In the genomic region with DNA sequence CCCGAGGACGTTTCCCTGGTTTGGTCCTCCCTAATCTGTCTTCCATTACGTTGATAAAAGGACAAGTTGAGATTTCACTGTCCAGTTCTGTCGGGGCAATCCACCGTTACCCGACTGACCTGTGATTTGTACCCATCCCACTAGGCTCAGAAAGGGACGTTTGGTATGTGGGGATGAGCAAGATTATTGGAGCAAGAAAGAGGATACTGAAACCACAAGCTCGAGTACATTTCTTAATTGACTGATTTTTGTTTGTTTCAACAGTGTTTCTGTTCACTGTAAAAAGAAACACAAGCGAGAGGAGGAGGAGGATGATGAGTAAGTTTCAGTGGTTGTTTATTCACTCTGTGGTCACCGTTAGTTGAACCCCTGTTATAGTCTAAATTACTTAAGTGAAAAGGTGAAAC, we compare ENCODE assay signal across 8 cellular contexts. TPM values are rescaled to one million over a fixed set of nuclear protein-coding genes. Genes with fewer than 3 reads are reported as not detected.
DNase-seq lines count a peak whose midpoint lies in the region; ATAC-seq and TF ChIP-seq lines count a peak whose summit lies in the region.

No MANE protein-coding gene starts in this region.

- H3K27ac Mint-ChIP-seq in CD8-positive, alpha-beta memory T cell: peak overlapping the region; percentile 77 to 99 (median 96)
- H3K27ac Mint-ChIP-seq in memory B cell: peak overlapping the region; percentile 88

- peaks cover 25 to 40% (median 40%) of the 10 kb centered on the region in 3 donors for H3K4me1 Mint-ChIP-seq in CD8-positive, alpha-beta memory T cell
- H3K4me1 Mint-ChIP-seq in memory B cell: peaks cover 10% of the 10 kb centered on the region

- ATAC-seq in GM21526 (IDR thresholded peaks at IDR 0.05; ENCODE audit: low FRiP score, unreplicated experiment) (peak; percentile 18), memory B cell (ENCODE audit: low read depth) (no peak), aorta (ENCODE audit: low FRiP score) (no peak)

- TF ChIP-seq POLR2A in breast epithelium (IDR thresholded peaks at IDR 0.05): no peak

- no peaks in the 10 kb centered on the region for H3K9me3 Mint-ChIP-seq in CD8-positive, alpha-beta memory T cell
- no peaks in the 10 kb centered on the region for H3K9me3 Mint-ChIP-seq in memory B cell

- POLR2A ChIA-PET in CD8-positive, alpha-beta memory T cell (lab: Charles Lee): interaction anchor here (0.6 to 3.0 kb wide), 3 partner anchors 27 to 31 kb away, joined by 3 to 21 read pairs (median 4); partner anchors contain the start of gene XBP1

- peak overlapping the region; percentile 89 to 99 (median 98) for H3K4me3 Mint-ChIP-seq in CD8-positive, alpha-beta memory T cell
- H3K4me3 Mint-ChIP-seq in memory B cell: peak overlapping the region; percentile 90

- H3K36me3 ChIP-seq in CD8-positive, alpha-beta memory T cell (ENCODE audit: insufficient read depth, low read length): peaks cover 5% of the 10 kb centered on the region
- H3K36me3 ChIP-seq in breast epithelium: no peaks in the 10 kb centered on the region
- H3K36me3 ChIP-seq in aorta (ENCODE audit: control insufficient read depth in 1 of 2, insufficient read depth in 2 of 2, low read length in 1 of 2): no peaks in the 10 kb centered on the region

- no peaks in the 10 kb centered on the region for H3K27me3 Mint-ChIP-seq in CD8-positive, alpha-beta memory T cell
- H3K27me3 Mint-ChIP-seq in memory B cell: no peaks in the 10 kb centered on the region

- H3K27me3 ChIP-seq in CD8-positive, alpha-beta memory T cell (ENCODE audit: insufficient read depth, low read length, poor library complexity, severe bottlenecking): no peaks in the 10 kb centered on the region
- H3K27me3 ChIP-seq in breast epithelium (no peaks in the 10 kb centered on the region), aorta (ENCODE audit: control insufficient read depth in 1 of 2, insufficient read depth in 2 of 2, low read length in 1 of 2) (no peaks in the 10 kb centered on the region)

- TF ChIP-seq CTCF in breast epithelium (IDR thresholded peaks at IDR 0.05): no peak

- H3K4me1 ChIP-seq in CD8-positive, alpha-beta memory T cell (ENCODE audit: insufficient read depth, low read length): peaks cover 24% of the 10 kb centered on the region
- H3K4me1 ChIP-seq in breast epithelium: no peaks in the 10 kb centered on the region
- H3K4me1 ChIP-seq in aorta (ENCODE audit: control insufficient read depth in 1 of 2, insufficient read depth in 2 of 2, low read length in 2 of 2): peaks cover 0 to 1% of the 10 kb centered on the region in 2 donors

- peak overlapping the region; percentile 65 for H3K4me3 ChIP-seq in CD8-positive, alpha-beta memory T cell (ENCODE audit: low read length)
- peak overlapping the region; percentile 90 for H3K4me3 ChIP-seq in Jurkat, Clone E6-1 (ENCODE audit: low read length)
- peak overlapping the region; percentile 87 to 96 (median 91) for H3K4me3 ChIP-seq in breast epithelium
- H3K4me3 ChIP-seq in aorta (ENCODE audit: low read length in 2 of 2): peak overlapping the region; percentile 84 to 99

- DNase-seq in CD8-positive, alpha-beta memory T cell: no peak
- no peak for DNase-seq in Jurkat, Clone E6-1 (ENCODE audit: low read depth, low spot score)
- DNase-seq in breast epithelium (ENCODE audit: low spot score in 2 of 2) (no peak), memory B cell (ENCODE audit: low spot score in 2 of 2) (no peak), aorta (no peak), retina (no peak), globus pallidus (ENCODE audit: low spot score) (no peak)

- H3K9me3 ChIP-seq in CD8-positive, alpha-beta memory T cell (ENCODE audit: low read length): no peaks in the 10 kb centered on the region
- no peaks in the 10 kb centered on the region for H3K9me3 ChIP-seq in breast epithelium
- H3K9me3 ChIP-seq in aorta (ENCODE audit: control insufficient read depth, low read length): no peaks in the 10 kb centered on the region

- 0 to 1% methylated on average over 10 of the region's 10 CpGs for WGBS in aorta, 2 donors

- CTCF ChIA-PET in CD8-positive, alpha-beta memory T cell (lab: Charles Lee): interaction anchor here (1.1 to 2.0 kb wide), 6 partner anchors 19 to 177 kb away, joined by 3 to 7 read pairs (median 4); partner anchors contain the start of gene XBP1

- intact Hi-C loops in breast epithelium (cut with DNase I; ENCODE audit: low total_unique reads): no loop called here
- intact Hi-C loops in aorta (cut with DNase I): loop anchor here in 1 of 2 donors (2.0 kb wide), 1 partner anchor 27 kb away; the partner anchor contains the start of gene XBP1

- H3K36me3 Mint-ChIP-seq in CD8-positive, alpha-beta memory T cell: peaks cover 4 to 31% (median 12%) of the 10 kb centered on the region in 3 donors
- peaks cover 10% of the 10 kb centered on the region for H3K36me3 Mint-ChIP-seq in memory B cell

- peak overlapping the region; percentile 94 for H3K27ac ChIP-seq in CD8-positive, alpha-beta memory T cell (ENCODE audit: low read depth, low read length)
- peak overlapping the region; percentile 96 to 100 for H3K27ac ChIP-seq in breast epithelium
- peak overlapping the region; percentile 91 to 97 for H3K27ac ChIP-seq in aorta (ENCODE audit: low read depth in 1 of 2, low read length in 2 of 2)

RNA-seq across cellular contexts. Expression of gene CCDC117, which starts 1.0 kb away (rescaled TPM):
- total RNA-seq in CD8-positive, alpha-beta memory T cell: 10 to 100 TPM; 20.9 to 24.6 TPM
- polyA plus RNA-seq in CD8-positive, alpha-beta memory T cell: 11.2 TPM
- 28.7 TPM for polyA plus RNA-seq in Jurkat, Clone E6-1 (2012; ENCODE audit: insufficient read depth, insufficient read length)
- total RNA-seq in breast epithelium (10 to 100 TPM; 19.5 to 33.5 (median 23.9) TPM), aorta (10 to 100 TPM; 20.3 to 26.9 TPM)
- polyA plus RNA-seq in aorta: 1 to 10 TPM; 6.7 to 9.6 TPM

RNA-seq across cellular contexts. Expression of gene XBP1, which starts 26.9 kb away (rescaled TPM):
- total RNA-seq in CD8-positive, alpha-beta memory T cell: 10 to 100 TPM; 67.3 to 71.4 TPM
- 395 TPM for polyA plus RNA-seq in CD8-positive, alpha-beta memory T cell
- polyA plus RNA-seq in Jurkat, Clone E6-1 (2012; ENCODE audit: insufficient read depth, insufficient read length): 37.2 TPM
- total RNA-seq in breast epithelium: 1,000 to 10,000 TPM in 2 of 3 donors, 100 to 1,000 TPM in 1; 156 to 1,772 (median 1,383) TPM
- 100 to 1,000 TPM; 118 to 143 TPM for total RNA-seq in aorta
- polyA plus RNA-seq in aorta: 10 to 100 TPM; 49.3 to 73.5 TPM

RNA-seq across cellular contexts. Expression of gene HSCB, which starts 31.6 kb away (rescaled TPM):
- total RNA-seq in CD8-positive, alpha-beta memory T cell: 10 to 100 TPM; 10.9 to 12.6 TPM
- polyA plus RNA-seq in CD8-positive, alpha-beta memory T cell: 14.6 TPM
- 19.6 TPM for polyA plus RNA-seq in Jurkat, Clone E6-1 (2012; ENCODE audit: insufficient read depth, insufficient read length)
- total RNA-seq in breast epithelium (10 to 100 TPM; 25.3 to 49.3 (median 32.4) TPM), aorta (10 to 100 TPM; 10.3 to 12.0 TPM)
- polyA plus RNA-seq in aorta: 10 to 100 TPM; 17.9 to 23.6 TPM

RNA-seq across cellular contexts. Expression of gene CHEK2, which starts 31.8 kb away (rescaled TPM):
- 1 to 10 TPM; 4.5 to 7.7 TPM for total RNA-seq in CD8-positive, alpha-beta memory T cell
- 5.2 TPM for polyA plus RNA-seq in CD8-positive, alpha-beta memory T cell
- polyA plus RNA-seq in Jurkat, Clone E6-1 (2012; ENCODE audit: insufficient read depth, insufficient read length): 60.9 TPM
- total RNA-seq in breast epithelium (10 to 100 TPM in 1 of 3 donors, 1 to 10 TPM in 2; 3.8 to 13.2 (median 6.2) TPM), aorta (10 to 100 TPM in 1 of 2 donors, 1 to 10 TPM in 1; 6.7 to 15.3 TPM)
- 1 to 10 TPM; 5.3 to 5.9 TPM for polyA plus RNA-seq in aorta
